ENCODE assay signal across 23 cellular contexts in the genomic region with DNA sequence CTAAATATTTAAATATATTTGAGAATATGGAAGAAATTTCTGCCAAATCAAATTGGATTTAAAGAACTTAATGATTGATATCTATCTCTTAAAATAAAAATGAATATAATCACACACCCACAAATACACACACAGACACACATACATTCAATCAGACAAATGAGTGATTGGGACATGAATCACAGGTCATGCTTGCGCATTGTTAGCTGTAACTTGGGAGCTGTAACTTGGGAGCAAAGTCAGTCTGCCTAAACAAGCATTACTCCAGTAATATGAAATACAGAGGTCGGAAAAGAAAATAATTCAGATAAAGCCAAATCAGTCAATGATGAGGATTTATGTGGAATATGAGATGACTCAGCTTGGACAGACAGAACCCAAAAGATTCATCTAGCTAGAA. TPM values are rescaled to one million over a fixed set of nuclear protein-coding genes. Genes with fewer than 3 reads are reported as not detected.
"Had no signal": no experiment of that assay in that cellular context is flagged by ENCODE, and none has a peak within 500 bp of the region (broad histone marks: within the 10 kb centered on the region; RNA-seq: fewer than 3 reads in every experiment).

No MANE protein-coding gene starts in this region.

- DNase-seq: activated CD4-positive, alpha-beta memory T cell treated with anti-CD3 and anti-CD28 coated beads for 36 hours; activated T-cell treated with anti-CD3 and anti-CD28 coated beads for 4 hours; amniotic stem cell; body of pancreas; central memory CD4-positive, alpha-beta T cell; colonic mucosa; hypothalamus; left lung; midbrain; nephron progenitor cell; occipital lobe; small intestine; stimulated activated CD4-positive, alpha-beta T cell treated with anti-CD3 and anti-CD28 coated beads, Interleukin-15, amount 100 ng/mL, for 24 hours; stimulated activated CD4-positive, alpha-beta T cell treated with anti-CD3 and anti-CD28 coated beads, Interleukin-2, amount 100 ng/mL, for 48 hours; T-helper 17 cell had no signal

- H3K4me1 ChIP-seq: body of pancreas, colonic mucosa, left lung, right atrium auricular region had no signal

- H3K27me3 ChIP-seq: body of pancreas, colonic mucosa, left lung, right atrium auricular region had no signal

- ATAC-seq: body of pancreas, T-helper 17 cell had no signal

- H3K4me3 ChIP-seq: body of pancreas, colonic mucosa, left lung, right atrium auricular region had no signal

- H3K27ac ChIP-seq: body of pancreas, colonic mucosa, left lung, right atrium auricular region had no signal

- H3K9me3 ChIP-seq: colonic mucosa had no signal

- H3K36me3 ChIP-seq: colonic mucosa, left lung, right atrium auricular region had no signal

RNA-seq across cellular contexts. Expression of a gene that starts 1.4 kb away (rescaled TPM):
- total RNA-seq: activated T-helper 1 cell treated with anti-CD3 and anti-CD28 coated beads, Interleukin-12 subunit alpha, Interleukin-12 subunit beta, Interleukin-2, Interleukin-4 antibody, amounts not matched to agents 30 ng/mL and 10 ng/mL and 1 ng/mL, durations not matched to agents 14 hours and 24 hours and 36 hours; body of pancreas; colonic mucosa; glomerular endothelial cell; left lung; lung microvascular endothelial cell; occipital lobe; right atrium auricular region; temporal lobe had no signal
- polyA plus RNA-seq: esophagus, keratinocyte had no signal

RNA-seq across cellular contexts. Expression of a gene that starts 16.4 kb away (rescaled TPM):
- total RNA-seq: body of pancreas, colonic mucosa, glomerular endothelial cell, lung microvascular endothelial cell, occipital lobe, right atrium auricular region had no signal
- polyA plus RNA-seq: keratinocyte had no signal

RNA-seq across cellular contexts. Expression of a gene that starts 45.5 kb away (rescaled TPM):
- total RNA-seq: activated CD4-positive, alpha-beta memory T cell treated with anti-CD3 and anti-CD28 coated beads for 36 hours; activated T-helper 1 cell treated with anti-CD3 and anti-CD28 coated beads, Interleukin-12 subunit alpha, Interleukin-12 subunit beta, Interleukin-2, Interleukin-4 antibody, amounts not matched to agents 30 ng/mL and 10 ng/mL and 1 ng/mL, durations not matched to agents 14 hours and 24 hours and 36 hours; body of pancreas; colonic mucosa; glomerular endothelial cell; left lung; lung microvascular endothelial cell; occipital lobe; posterior vena cava; right atrium auricular region; T-helper 17 cell had no signal
- polyA plus RNA-seq: esophagus, keratinocyte, small intestine had no signal
